In genomic region chr6:157800420-157801237, GRCh38 we compare ENCODE assay signal across 8 cellular contexts. TPM values are rescaled to one million over a fixed set of nuclear protein-coding genes. Genes with fewer than 3 reads are reported as not detected.
DNase-seq lines count a peak whose midpoint lies in the region; ATAC-seq and TF ChIP-seq lines count a peak whose summit lies in the region.

No MANE protein-coding gene starts in this region.

- no peaks in the 10 kb centered on the region for H3K36me3 ChIP-seq in Panc1 (ENCODE audit: control insufficient read depth, insufficient read depth, low read length)
- no peaks in the 10 kb centered on the region for H3K36me3 ChIP-seq in upper lobe of right lung
- H3K36me3 ChIP-seq in HAP-1 (replicated peaks), result no peaks in the 10 kb centered on the region

- POLR2A ChIA-PET in Panc1 (lab: Charles Lee), result no interaction called here

- no peak overlapping the region for H3K27ac ChIP-seq in Panc1 (ENCODE audit: low read length)
- no peak overlapping the region for H3K27ac ChIP-seq in upper lobe of right lung

- BruUV-seq in Panc1 (replicated peaks; lab: Mats Ljungman, UMichigan), result no TSS peak

- no peaks in the 10 kb centered on the region for H3K9me3 ChIP-seq in Panc1 (ENCODE audit: control insufficient read depth, insufficient read depth, low read depth, low read length)
- no peaks in the 10 kb centered on the region for H3K9me3 ChIP-seq in upper lobe of right lung
- H3K9me3 ChIP-seq in HAP-1, result no peaks in the 10 kb centered on the region

- in situ Hi-C loops in Panc1 (cut with HindIII; ENCODE audit: low pct_unique_long_range_greater_than_20kb, low sequenced_read_pairs), result no loop called here
- in situ Hi-C loops in HAP-1 (cut with MboI; ENCODE audit: low sequenced_read_pairs), result no loop called here

- DNase-seq in Panc1 (ENCODE audit: low read depth, low spot score) (no peak), glomerular visceral epithelial cell (ENCODE audit: extremely low spot score) (peak; percentile 50), NCI-H345 (lab: John Stamatoyannopoulos, UW) (no peak), NOMO-1 treated with dmso at 0.1 percent for 144 hours (lab: John Stamatoyannopoulos, UW; ENCODE audit: unreplicated experiment) (no peak), upper lobe of right lung (no peak), HAP-1 (ENCODE audit: low spot score in 2 of 2) (no peak)

- H3K4me3 ChIP-seq in Panc1 (ENCODE audit: low read depth in 2 of 2, low read length in 2 of 2) (no peak overlapping the region), upper lobe of right lung (no peak overlapping the region), HAP-1 (no peak overlapping the region)

- CTCF ChIA-PET in Panc1 (lab: Charles Lee), result no interaction called here

- TF ChIP-seq CTCF in Panc1 (IDR thresholded peaks at IDR 0.05) (no peak), upper lobe of right lung (IDR thresholded peaks at IDR 0.05) (no peak)

- intact Hi-C loops in Panc1 (cut with micrococcal nuclease; ENCODE audit: unreplicated experiment) (no loop called here), upper lobe of right lung (cut with DNase I) (no loop called here)

- no peaks in the 10 kb centered on the region for H3K27me3 ChIP-seq in Panc1 (ENCODE audit: control insufficient read depth, insufficient read depth, low read length)
- peaks cover 11% of the 10 kb centered on the region for H3K27me3 ChIP-seq in upper lobe of right lung
- H3K27me3 ChIP-seq in HAP-1 (ENCODE audit: low read depth), result peaks cover 3% of the 10 kb centered on the region; the same call in 1 of the 2 replicates

- ATAC-seq in GM18520 (IDR thresholded peaks at IDR 0.05; ENCODE audit: unreplicated experiment) (peak; percentile 92), HG02588 (IDR thresholded peaks at IDR 0.05; ENCODE audit: unreplicated experiment) (peak; percentile 84), Panc1 (0 out of 2 replicates have a peak, but pooled peaks have one; percentile 67), upper lobe of right lung (no peak)

- H3K4me1 ChIP-seq in Panc1 (ENCODE audit: control insufficient read depth, insufficient read depth, low read length) (no peaks in the 10 kb centered on the region; the same call in 1 of the 2 replicates), upper lobe of right lung (no peaks in the 10 kb centered on the region), HAP-1 (no peaks in the 10 kb centered on the region)

RNA-seq across cellular contexts. Expression of gene SNX9, which starts 22.4 kb away (rescaled TPM):
- 46.0 TPM for total RNA-seq in Panc1 (2021; ENCODE audit: unreplicated experiment)
- polyA plus RNA-seq in Panc1 (2012; ENCODE audit: insufficient read length), result 37.4 TPM
- 25.0 TPM for total RNA-seq in upper lobe of right lung
